Comparison of ENCODE assay signal across 23 cellular contexts in the genomic region with DNA sequence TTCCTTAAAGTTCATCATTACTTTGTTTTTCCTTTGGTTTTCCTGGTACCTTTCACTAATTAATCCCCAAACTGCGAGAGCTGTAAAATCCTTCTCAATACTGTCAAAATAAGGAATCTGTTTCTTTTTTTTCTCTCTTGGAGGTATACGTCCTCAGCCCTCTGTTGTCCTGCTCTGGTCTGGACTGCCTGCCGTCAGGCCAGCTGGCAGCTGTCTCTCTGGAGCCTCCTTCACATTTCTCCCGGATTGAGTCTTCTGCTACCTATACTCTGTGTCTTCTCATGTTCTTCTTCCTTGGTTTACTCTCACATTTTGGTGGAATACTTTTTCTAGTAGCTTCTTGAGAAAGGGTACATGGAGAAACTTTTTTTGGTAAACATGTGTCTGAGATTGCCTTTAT. TPM values are rescaled to one million over a fixed set of nuclear protein-coding genes. Genes with fewer than 3 reads are reported as not detected.
A peak's percentile ranks its signal among the peaks of the same experiment; 100 is the strongest.
DNase-seq lines count a peak whose midpoint lies in the region; ATAC-seq and TF ChIP-seq lines count a peak whose summit lies in the region.
"Had no signal": no experiment of that assay in that cellular context is flagged by ENCODE, and none has a peak within 500 bp of the region (broad histone marks: within the 10 kb centered on the region; RNA-seq: fewer than 3 reads in every experiment).

No MANE protein-coding gene starts in this region.

- H3K27me3 Mint-ChIP-seq in CD4-positive, CD25-positive, alpha-beta regulatory T cell, result no peaks in the 10 kb centered on the region
- H3K27me3 Mint-ChIP-seq in CD8-positive, alpha-beta T cell (ENCODE audit: low read depth), result no peaks in the 10 kb centered on the region
- H3K27me3 Mint-ChIP-seq in central memory CD8-positive, alpha-beta T cell, result no peaks in the 10 kb centered on the region
- peaks cover 7% of the 10 kb centered on the region for H3K27me3 Mint-ChIP-seq in nephron progenitor cell (ENCODE audit: low read depth, poor library complexity)

- H3K4me3 Mint-ChIP-seq in CD4-positive, CD25-positive, alpha-beta regulatory T cell, result peak overlapping the region in 3 of 4 donors; percentile 24 to 42 (median 31)
- no peak overlapping the region for H3K4me3 Mint-ChIP-seq in CD8-positive, alpha-beta T cell
- H3K4me3 Mint-ChIP-seq in central memory CD8-positive, alpha-beta T cell, result peak overlapping the region; percentile 0
- H3K4me3 Mint-ChIP-seq in nephron progenitor cell, result no peak overlapping the region

- H3K36me3 ChIP-seq in CD4-positive, CD25-positive, alpha-beta regulatory T cell (ENCODE audit: control insufficient read depth, insufficient read depth, low read length), result peaks cover 38% of the 10 kb centered on the region
- H3K36me3 ChIP-seq in CD8-positive, alpha-beta T cell (ENCODE audit: insufficient read depth, low read length), result peaks cover 26% of the 10 kb centered on the region

- ATAC-seq in CD4-positive, CD25-positive, alpha-beta regulatory T cell (ENCODE audit: low read depth in 2 of 2), result no peak
- no peak for ATAC-seq in CD8-positive, alpha-beta T cell
- no peak for ATAC-seq in central memory CD8-positive, alpha-beta T cell (replicated peaks; ENCODE audit: extremely low read depth, poor library complexity, severe bottlenecking)
- no peak for ATAC-seq in GM18861 (IDR thresholded peaks at IDR 0.05; ENCODE audit: unreplicated experiment)
- no peak for ATAC-seq in HG02852 (IDR thresholded peaks at IDR 0.05; ENCODE audit: unreplicated experiment)
- ATAC-seq: gastrocnemius medialis, left colon had no signal

- intact Hi-C loops in CD8-positive, alpha-beta T cell (cut with DNase I, micrococcal nuclease), result loop anchor here in 1 of 2 experiments (1.0 kb wide), 1 partner anchor 12 kb away; no protein-coding TSS in a partner anchor

- DNase-seq in CD4-positive, CD25-positive, alpha-beta regulatory T cell, result no peak
- DNase-seq in CD8-positive, alpha-beta T cell, result no peak
- no peak for DNase-seq in central memory CD8-positive, alpha-beta T cell (ENCODE audit: low spot score in 2 of 2)
- no peak for DNase-seq in nephron progenitor cell
- DNase-seq in activated gamma-delta T cell (lab: John Stamatoyannopoulos, UW), result no peak
- DNase-seq: activated CD4-positive, alpha-beta T cell treated with anti-CD3 and anti-CD28 coated beads for 4 hours; activated T-cell treated with anti-CD3 and anti-CD28 coated beads, Interleukin-2, amount 50 U/mL, for 48 hours; dermis blood vessel endothelial cell; gastrocnemius medialis; H7; left colon; NCI-H2081; NCI-H510A treated with DMSO at 0.1 percent for 48 hours; Right ventricle myocardium superior; stimulated activated CD4-positive, alpha-beta T cell treated with anti-CD3 and anti-CD28 coated beads, Interleukin-4, amount 100 ng/mL, for 4 hours; stimulated activated CD8-positive, alpha-beta memory T cell treated with anti-CD3 and anti-CD28 coated beads, Interleukin-4, amount 100 ng/mL, for 48 hours had no signal

- H3K9me3 ChIP-seq in CD4-positive, CD25-positive, alpha-beta regulatory T cell (ENCODE audit: control insufficient read depth in 2 of 2, low read length in 2 of 2), result no peaks in the 10 kb centered on the region
- no peaks in the 10 kb centered on the region for H3K9me3 ChIP-seq in CD8-positive, alpha-beta T cell (ENCODE audit: low read length)
- H3K9me3 ChIP-seq: gastrocnemius medialis, tibial nerve had no signal

- peaks cover 23 to 88% (median 60%) of the 10 kb centered on the region in 4 donors for H3K4me1 Mint-ChIP-seq in CD4-positive, CD25-positive, alpha-beta regulatory T cell
- peaks cover 69% of the 10 kb centered on the region for H3K4me1 Mint-ChIP-seq in CD8-positive, alpha-beta T cell (ENCODE audit: low read depth)
- peaks cover 69% of the 10 kb centered on the region for H3K4me1 Mint-ChIP-seq in central memory CD8-positive, alpha-beta T cell
- peaks cover 20% of the 10 kb centered on the region for H3K4me1 Mint-ChIP-seq in nephron progenitor cell

- peaks cover 45% of the 10 kb centered on the region for H3K4me1 ChIP-seq in CD4-positive, CD25-positive, alpha-beta regulatory T cell (ENCODE audit: control insufficient read depth, insufficient read depth, low read length, poor library complexity, severe bottlenecking)
- H3K4me1 ChIP-seq in CD8-positive, alpha-beta T cell (ENCODE audit: insufficient read depth, low read length), result peaks cover 51% of the 10 kb centered on the region

- POLR2A ChIA-PET in CD8-positive, alpha-beta T cell (lab: Charles Lee), result interaction anchor here (4.0 kb wide), 1 partner anchor 12 kb away, joined by 29 read pairs; the partner anchor contains the start of gene TATDN2

- CTCF ChIA-PET in CD8-positive, alpha-beta T cell (lab: Charles Lee), result interaction anchor here (0.6 to 3.6 kb wide), 6 partner anchors 13 to 1260 kb away, joined by 3 to 25 read pairs (median 4); partner anchors contain the start of genes IRAK2 and TATDN2

- TF ChIP-seq CTCF in CD8-positive, alpha-beta T cell (IDR thresholded peaks at IDR 0.05), result no peak
- no peak for TF ChIP-seq CTCF in nephron progenitor cell (IDR thresholded peaks at IDR 0.05)

- H3K4me3 ChIP-seq in CD4-positive, CD25-positive, alpha-beta regulatory T cell (ENCODE audit: low read depth, low read length), result no peak overlapping the region
- no peak overlapping the region for H3K4me3 ChIP-seq in CD8-positive, alpha-beta T cell (ENCODE audit: low read depth, low read length)
- H3K4me3 ChIP-seq: gastrocnemius medialis, skin epidermis, tibial nerve had no signal

- H3K9me3 Mint-ChIP-seq in CD4-positive, CD25-positive, alpha-beta regulatory T cell, result no peaks in the 10 kb centered on the region
- no peaks in the 10 kb centered on the region for H3K9me3 Mint-ChIP-seq in CD8-positive, alpha-beta T cell
- no peaks in the 10 kb centered on the region for H3K9me3 Mint-ChIP-seq in central memory CD8-positive, alpha-beta T cell
- no peaks in the 10 kb centered on the region for H3K9me3 Mint-ChIP-seq in nephron progenitor cell

- H3K27ac Mint-ChIP-seq in CD4-positive, CD25-positive, alpha-beta regulatory T cell, result peak overlapping the region; percentile 25 to 72 (median 36)
- peak overlapping the region; percentile 72 for H3K27ac Mint-ChIP-seq in CD8-positive, alpha-beta T cell
- peak overlapping the region; percentile 43 for H3K27ac Mint-ChIP-seq in central memory CD8-positive, alpha-beta T cell (ENCODE audit: low read depth)
- peak overlapping the region; percentile 8 for H3K27ac Mint-ChIP-seq in nephron progenitor cell

- H3K27me3 ChIP-seq in CD4-positive, CD25-positive, alpha-beta regulatory T cell (ENCODE audit: control insufficient read depth, insufficient read depth, low read length), result no peaks in the 10 kb centered on the region
- no peaks in the 10 kb centered on the region for H3K27me3 ChIP-seq in CD8-positive, alpha-beta T cell (ENCODE audit: insufficient read depth, low read length)
- H3K27me3 ChIP-seq: gastrocnemius medialis, tibial nerve had no signal

- H3K27ac ChIP-seq in CD4-positive, CD25-positive, alpha-beta regulatory T cell (ENCODE audit: insufficient read depth, low read length, poor library complexity, severe bottlenecking), result peak overlapping the region; percentile 45
- no peak overlapping the region for H3K27ac ChIP-seq in CD8-positive, alpha-beta T cell (ENCODE audit: low read depth, low read length)
- H3K27ac ChIP-seq: epithelial cell of prostate, parathyroid adenoma, tibial nerve had no signal

- peaks cover 48% of the 10 kb centered on the region for H3K36me3 Mint-ChIP-seq in CD4-positive, CD25-positive, alpha-beta regulatory T cell
- H3K36me3 Mint-ChIP-seq in CD8-positive, alpha-beta T cell, result peaks cover 68% of the 10 kb centered on the region
- peaks cover 68% of the 10 kb centered on the region for H3K36me3 Mint-ChIP-seq in central memory CD8-positive, alpha-beta T cell (ENCODE audit: insufficient read depth)
- H3K36me3 Mint-ChIP-seq in nephron progenitor cell (ENCODE audit: low read depth), result peaks cover 73% of the 10 kb centered on the region

RNA-seq across cellular contexts. Expression of gene TATDN2, which starts 13.8 kb away (rescaled TPM):
- 86.5 TPM for total RNA-seq in CD4-positive, CD25-positive, alpha-beta regulatory T cell
- 10 to 100 TPM; 10.2 to 17.4 (median 12.6) TPM for polyA plus RNA-seq in CD4-positive, CD25-positive, alpha-beta regulatory T cell
- 10 to 100 TPM; 40.2 to 40.3 TPM for total RNA-seq in CD8-positive, alpha-beta T cell

RNA-seq across cellular contexts. Expression of gene GHRL, which starts 30.7 kb away (rescaled TPM):
- 1.1 TPM for total RNA-seq in CD4-positive, CD25-positive, alpha-beta regulatory T cell
- under 1 TPM in 3 of 4 donors, not detected in 1; 0.47 to 0.92 (median 0.78) TPM for polyA plus RNA-seq in CD4-positive, CD25-positive, alpha-beta regulatory T cell
- total RNA-seq in CD8-positive, alpha-beta T cell, result under 1 TPM in 1 of 2 experiments, not detected in 1; 0.92 TPM
- total RNA-seq: gastrocnemius medialis, H7, Right ventricle myocardium superior had no signal
- polyA plus RNA-seq: BJ had no signal

RNA-seq across cellular contexts. Expression of gene SEC13, which starts 58.9 kb away (rescaled TPM):
- total RNA-seq in CD4-positive, CD25-positive, alpha-beta regulatory T cell, result 72.2 TPM
- 100 to 1,000 TPM; 139 to 155 (median 151) TPM for polyA plus RNA-seq in CD4-positive, CD25-positive, alpha-beta regulatory T cell
- total RNA-seq in CD8-positive, alpha-beta T cell, result 10 to 100 TPM; 92.0 to 92.2 TPM

Comparison
In these comparisons a context has a peak if more than half of its experiments do, and no peak if none do; other contexts are left out.
1. H3K27ac Mint-ChIP-seq: peak in every context shown above with its lines; median percentile 72 in CD8-positive, alpha-beta T cell; 43 in central memory CD8-positive, alpha-beta T cell; 36 in CD4-positive, CD25-positive, alpha-beta regulatory T cell; 8 in nephron progenitor cell.
2. H3K4me3 Mint-ChIP-seq: peak in CD4-positive, CD25-positive, alpha-beta regulatory T cell (3 of 4) and central memory CD8-positive, alpha-beta T cell (single experiment); none in CD8-positive, alpha-beta T cell (single experiment) and nephron progenitor cell (single experiment).